ENCODE assay signal across 8 cellular contexts in the genomic region with DNA sequence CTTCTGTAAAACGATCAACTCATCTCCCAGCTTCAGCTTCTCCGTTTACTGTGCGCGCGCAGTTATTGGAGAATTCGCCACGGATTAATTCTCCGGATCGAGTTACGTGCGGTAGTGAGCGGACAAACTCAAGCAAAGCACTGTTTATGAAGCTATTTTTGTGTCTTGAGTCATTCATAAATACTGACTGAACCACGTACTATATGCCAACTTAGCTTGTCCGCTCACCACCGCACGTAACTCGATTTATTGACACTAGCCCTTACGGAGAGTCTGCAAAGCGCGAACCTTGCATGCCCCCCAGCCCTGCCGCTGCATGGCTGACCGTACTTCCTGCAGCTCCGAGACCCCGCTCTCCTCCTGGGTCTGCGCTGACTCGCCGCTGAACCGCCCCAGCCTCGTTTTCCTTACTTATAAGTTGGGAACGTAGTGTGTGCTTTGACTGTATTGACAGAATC. TPM values are rescaled to one million over a fixed set of nuclear protein-coding genes. Genes with fewer than 3 reads are reported as not detected.
A peak's percentile ranks its signal among the peaks of the same experiment; 100 is the strongest.
DNase-seq lines count a peak whose midpoint lies in the region; ATAC-seq and TF ChIP-seq lines count a peak whose summit lies in the region.

No MANE protein-coding gene starts in this region.

- peak overlapping the region; percentile 83 to 92 for H3K4me3 ChIP-seq in Panc1 (ENCODE audit: low read depth in 2 of 2, low read length in 2 of 2)
- H3K4me3 ChIP-seq in liver (ENCODE audit: low read depth in 1 of 3, low read length in 3 of 3) = peak overlapping the region; percentile 79 to 96 (median 80)

- H3K36me3 ChIP-seq in Panc1 (ENCODE audit: control insufficient read depth, insufficient read depth, low read length) (peaks cover 5% of the 10 kb centered on the region; the same call in 1 of the 2 replicates), liver (ENCODE audit: control insufficient read depth in 4 of 4, insufficient read depth in 3 of 4, low read depth in 1 of 4, low read length in 3 of 4) (no peaks in the 10 kb centered on the region)

- H3K9me3 ChIP-seq in Panc1 (ENCODE audit: control insufficient read depth, insufficient read depth, low read depth, low read length) (no peaks in the 10 kb centered on the region), liver (ENCODE audit: control insufficient read depth in 4 of 4, low read length in 3 of 4) (no peaks in the 10 kb centered on the region)

- in situ Hi-C loops in Panc1 (cut with HindIII; ENCODE audit: low pct_unique_long_range_greater_than_20kb, low sequenced_read_pairs) = no loop called here

- H3K4me1 ChIP-seq in Panc1 (ENCODE audit: control insufficient read depth, insufficient read depth, low read length) (peaks cover 12% of the 10 kb centered on the region; the same call in 1 of the 2 replicates), liver (ENCODE audit: control insufficient read depth in 4 of 4, insufficient read depth in 4 of 4, low read length in 3 of 4) (peaks cover 4 to 40% (median 26%) of the 10 kb centered on the region in 4 donors)

- TF ChIP-seq RAD21 in liver (IDR thresholded peaks at IDR 0.05) = no peak

- ATAC-seq in GM18867 (IDR thresholded peaks at IDR 0.05; ENCODE audit: unreplicated experiment) (peak; percentile 17), HG03175 (IDR thresholded peaks at IDR 0.05; ENCODE audit: unreplicated experiment) (peak; percentile 22), Panc1 (peak; percentile 18)
- ATAC-seq in stimulated activated naive CD8-positive, alpha-beta T cell treated with anti-CD3 and anti-CD28 coated beads, Interleukin-15, Interleukin-2, amounts not matched to agents 100 U/mL and 50 U/mL, for 24 hours = peak; percentile 1

- POLR2A ChIA-PET in Panc1 (lab: Charles Lee) = interaction anchor here (0.6 kb wide), 1 partner anchor 126 kb away, joined by 3 read pairs; no protein-coding TSS in a partner anchor

- peak overlapping the region; percentile 13 to 66 for H3K9ac ChIP-seq in liver (ENCODE audit: low read depth in 1 of 2, low read length in 2 of 2)

- DNase-seq in Ammon's horn (ENCODE audit: low spot score) (peak; percentile 53), Panc1 (ENCODE audit: low read depth, low spot score) (no peak), NCI-H187 treated with DMSO at 0.1 percent for 48 hours (lab: John Stamatoyannopoulos, UW) (no peak)
- peak; percentile 48 for DNase-seq in stimulated activated naive CD8-positive, alpha-beta T cell treated with anti-CD3 and anti-CD28 coated beads, Interleukin-15, Interleukin-2, amounts not matched to agents 100 U/mL and 50 U/mL, for 24 hours

- TF ChIP-seq CTCF in Panc1 (IDR thresholded peaks at IDR 0.05) (no peak), liver (IDR thresholded peaks at IDR 0.05; ENCODE audit: low read depth, low read length, missing input control) (no peak)

- under 1% methylated on average over 30 of the region's 30 CpGs for WGBS in liver

- peak overlapping the region; percentile 78 for H3K27ac ChIP-seq in Panc1 (ENCODE audit: low read length)
- peak overlapping the region; percentile 90 for H3K27ac ChIP-seq in cingulate gyrus (ENCODE audit: low read depth, low read length)
- peak overlapping the region; percentile 96 to 97 for H3K27ac ChIP-seq in liver (ENCODE audit: low read depth in 1 of 2, low read length in 2 of 2)

- intact Hi-C loops in Panc1 (cut with micrococcal nuclease; ENCODE audit: unreplicated experiment) = loop anchor here (2.0 kb wide), 1 partner anchor 158 kb away; no protein-coding TSS in a partner anchor

- H3K27me3 ChIP-seq in Panc1 (ENCODE audit: control insufficient read depth, insufficient read depth, low read length) = no peaks in the 10 kb centered on the region
- H3K27me3 ChIP-seq in liver (ENCODE audit: control insufficient read depth in 4 of 4, insufficient read depth in 4 of 4, low read length in 3 of 4) = no peaks in the 10 kb centered on the region

- BruUV-seq in Panc1 (replicated peaks; lab: Mats Ljungman, UMichigan) = no TSS peak

- CTCF ChIA-PET in Panc1 (lab: Charles Lee) = no interaction called here

TF ChIP-seq in liver, 16 proteins besides CTCF, POLR2A, EP300 and RAD21:
- TF ChIP-seq YY1 (IDR thresholded peaks at IDR 0.05) (no peak), ZBTB33 (IDR thresholded peaks at IDR 0.05) (no peak), FOXA2 (IDR thresholded peaks at IDR 0.05) (no peak), FOXA1 (IDR thresholded peaks at IDR 0.05) (no peak), GABPA (IDR thresholded peaks at IDR 0.05 in 1 of 2, conservative IDR thresholded peaks at IDR 0.05 in 1 of 2) (no peak), ATF3 (IDR thresholded peaks at IDR 0.05) (no peak), SP1 (IDR thresholded peaks at IDR 0.05) (no peak), TAF1 (conservative IDR thresholded peaks at IDR 0.05) (no peak), HNF4A (conservative IDR thresholded peaks at IDR 0.05) (no peak), NR2F2 (IDR thresholded peaks at IDR 0.05) (no peak), RXRA (IDR thresholded peaks at IDR 0.05) (no peak), HNF4G (IDR thresholded peaks at IDR 0.05) (no peak), EGR1 (IDR thresholded peaks at IDR 0.05; ENCODE audit: low read depth in 2 of 2) (no peak), JUND (IDR thresholded peaks at IDR 0.05) (no peak)
- TF ChIP-seq, protein P1, sequence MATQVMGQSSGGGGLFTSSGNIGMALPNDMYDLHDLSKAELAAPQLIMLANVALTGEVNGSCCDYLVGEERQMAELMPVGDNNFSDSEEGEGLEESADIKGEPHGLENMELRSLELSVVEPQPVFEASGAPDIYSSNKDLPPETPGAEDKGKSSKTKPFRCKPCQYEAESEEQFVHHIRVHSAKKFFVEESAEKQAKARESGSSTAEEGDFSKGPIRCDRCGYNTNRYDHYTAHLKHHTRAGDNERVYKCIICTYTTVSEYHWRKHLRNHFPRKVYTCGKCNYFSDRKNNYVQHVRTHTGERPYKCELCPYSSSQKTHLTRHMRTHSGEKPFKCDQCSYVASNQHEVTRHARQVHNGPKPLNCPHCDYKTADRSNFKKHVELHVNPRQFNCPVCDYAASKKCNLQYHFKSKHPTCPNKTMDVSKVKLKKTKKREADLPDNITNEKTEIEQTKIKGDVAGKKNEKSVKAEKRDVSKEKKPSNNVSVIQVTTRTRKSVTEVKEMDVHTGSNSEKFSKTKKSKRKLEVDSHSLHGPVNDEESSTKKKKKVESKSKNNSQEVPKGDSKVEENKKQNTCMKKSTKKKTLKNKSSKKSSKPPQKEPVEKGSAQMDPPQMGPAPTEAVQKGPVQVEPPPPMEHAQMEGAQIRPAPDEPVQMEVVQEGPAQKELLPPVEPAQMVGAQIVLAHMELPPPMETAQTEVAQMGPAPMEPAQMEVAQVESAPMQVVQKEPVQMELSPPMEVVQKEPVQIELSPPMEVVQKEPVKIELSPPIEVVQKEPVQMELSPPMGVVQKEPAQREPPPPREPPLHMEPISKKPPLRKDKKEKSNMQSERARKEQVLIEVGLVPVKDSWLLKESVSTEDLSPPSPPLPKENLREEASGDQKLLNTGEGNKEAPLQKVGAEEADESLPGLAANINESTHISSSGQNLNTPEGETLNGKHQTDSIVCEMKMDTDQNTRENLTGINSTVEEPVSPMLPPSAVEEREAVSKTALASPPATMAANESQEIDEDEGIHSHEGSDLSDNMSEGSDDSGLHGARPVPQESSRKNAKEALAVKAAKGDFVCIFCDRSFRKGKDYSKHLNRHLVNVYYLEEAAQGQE (IDR thresholded peaks at IDR 0.05) = no peak

RNA-seq across cellular contexts. Expression of gene CHD1L, which starts 0.8 kb away (rescaled TPM):
- 48.3 TPM for total RNA-seq in Panc1 (2021; ENCODE audit: unreplicated experiment)
- polyA plus RNA-seq in Panc1 (2012; ENCODE audit: insufficient read length) = 22.8 TPM
- total RNA-seq in liver = 10 to 100 TPM; 22.3 to 23.8 TPM
- 10 to 100 TPM; 14.1 to 19.9 TPM for polyA plus RNA-seq in liver

RNA-seq across cellular contexts. Expression of gene FMO5, which starts 18.1 kb away (rescaled TPM):
- 0.57 TPM for total RNA-seq in Panc1 (2021; ENCODE audit: unreplicated experiment)
- 0.29 TPM for polyA plus RNA-seq in Panc1 (2012; ENCODE audit: insufficient read length)
- 100 to 1,000 TPM in 1 of 2 donors, 10 to 100 TPM in 1; 75.5 to 152 TPM for total RNA-seq in liver
- 100 to 1,000 TPM in 1 of 2 donors, 10 to 100 TPM in 1; 36.0 to 123 TPM for polyA plus RNA-seq in liver

Comparison
In these comparisons a context has a peak if more than half of its experiments do, and no peak if none do; other contexts are left out.
1. DNase-seq: peak in Ammon's horn (single experiment) and stimulated activated naive CD8-positive, alpha-beta T cell treated with anti-CD3 and anti-CD28 coated beads, Interleukin-15, Interleukin-2, amounts not matched to agents 100 U/mL and 50 U/mL, for 24 hours (single experiment); none in Panc1 (single experiment) and NCI-H187 treated with DMSO at 0.1 percent for 48 hours (single experiment).
2. RNA of gene FMO5, which starts 18.1 kb away (total RNA-seq): 75.5 to 152 TPM in liver; 0.57 TPM in Panc1 (single experiment); every median in the first group is over 10 times any median in the second.
3. Peak in every context shown above with its lines, with median percentiles within 50 percentile points of each other: ATAC-seq and H3K27ac ChIP-seq.